In genomic region chr6:111791415-111791814, GRCh38 we compare ENCODE assay signal across 14 cellular contexts.
DNase-seq lines count a peak whose midpoint lies in the region; TF ChIP-seq lines count a peak whose summit lies in the region.
"Had no signal": no experiment of that assay in that cellular context is flagged by ENCODE, and none has a peak within 500 bp of the region (broad histone marks: within the 10 kb centered on the region; RNA-seq: fewer than 3 reads in every experiment).

No MANE protein-coding gene starts in this region.

- no peak for TF ChIP-seq CTCF in HFFc6 (IDR thresholded peaks at IDR 0.05)

- DNase-seq in CD8-positive, alpha-beta memory T cell: no peak
- DNase-seq in HFFc6 (peak; percentile 56), immature natural killer cell (no peak), NCI-H128 (lab: John Stamatoyannopoulos, UW; ENCODE audit: unreplicated experiment) (no peak), T1000 (lab: John Stamatoyannopoulos, UW) (no peak), germinal center (ENCODE audit: low spot score) (no peak)
- DNase-seq in activated naive CD8-positive, alpha-beta T cell treated with anti-CD3 and anti-CD28 coated beads for 36 hours: no peak
- no peak for DNase-seq in activated CD4-positive, CD25-positive, alpha-beta regulatory T cell treated with anti-CD3 and anti-CD28 coated beads, Interleukin-2, amount 50 U/mL, for 72 hours
- DNase-seq: activated CD4-positive, alpha-beta T cell treated with anti-CD3 and anti-CD28 coated beads, Interleukin-2, amount 50 U/mL, for 4 hours; aorta; left colon; MM.1S; spleen; trophoblast cell had no signal

- CTCF ChIA-PET in CD8-positive, alpha-beta memory T cell (lab: Charles Lee): no interaction called here

- H3K27me3 ChIP-seq in CD8-positive, alpha-beta memory T cell (ENCODE audit: insufficient read depth, low read length, poor library complexity, severe bottlenecking): no peaks in the 10 kb centered on the region
- H3K27me3 ChIP-seq: spleen had no signal

- peak overlapping the region in 7 of 8 donors; percentile 55 to 99 (median 98) for H3K27ac Mint-ChIP-seq in CD8-positive, alpha-beta memory T cell
- peak overlapping the region; percentile 46 for H3K27ac Mint-ChIP-seq in HFFc6
- peak overlapping the region; percentile 88 for H3K27ac Mint-ChIP-seq in activated naive CD8-positive, alpha-beta T cell treated with anti-CD3 and anti-CD28 coated beads for 36 hours
- H3K27ac Mint-ChIP-seq in immature natural killer cell: peak overlapping the region in 5 of 6 donors; percentile 99 to 100 (median 100)

- peaks cover 0 to 2% (median 0%) of the 10 kb centered on the region in 5 donors for H3K9me3 Mint-ChIP-seq in CD8-positive, alpha-beta memory T cell
- H3K9me3 Mint-ChIP-seq in HFFc6 (no peaks in the 10 kb centered on the region), immature natural killer cell (no peaks in the 10 kb centered on the region)
- H3K9me3 Mint-ChIP-seq in activated naive CD8-positive, alpha-beta T cell treated with anti-CD3 and anti-CD28 coated beads for 36 hours: peaks cover 1% of the 10 kb centered on the region

- H3K9me3 ChIP-seq in CD8-positive, alpha-beta memory T cell (ENCODE audit: low read length): no peaks in the 10 kb centered on the region
- H3K9me3 ChIP-seq: spleen had no signal

- H3K27me3 Mint-ChIP-seq in CD8-positive, alpha-beta memory T cell: no peaks in the 10 kb centered on the region
- H3K27me3 Mint-ChIP-seq in HFFc6 (ENCODE audit: insufficient read depth) (no peaks in the 10 kb centered on the region), immature natural killer cell (ENCODE audit: low read depth in 3 of 3) (peaks cover 9 to 20% (median 17%) of the 10 kb centered on the region in 3 donors)
- H3K27me3 Mint-ChIP-seq in activated naive CD8-positive, alpha-beta T cell treated with anti-CD3 and anti-CD28 coated beads for 36 hours: no peaks in the 10 kb centered on the region

- H3K4me1 ChIP-seq in CD8-positive, alpha-beta memory T cell (ENCODE audit: insufficient read depth, low read length): peaks cover 74% of the 10 kb centered on the region

- peaks cover 0 to 34% (median 5%) of the 10 kb centered on the region in 3 donors for H3K36me3 Mint-ChIP-seq in CD8-positive, alpha-beta memory T cell
- peaks cover 6% of the 10 kb centered on the region; the same call in 1 of the 2 replicates for H3K36me3 Mint-ChIP-seq in HFFc6 (ENCODE audit: low read depth)
- H3K36me3 Mint-ChIP-seq in activated naive CD8-positive, alpha-beta T cell treated with anti-CD3 and anti-CD28 coated beads for 36 hours: peaks cover 53% of the 10 kb centered on the region
- H3K36me3 Mint-ChIP-seq in immature natural killer cell: peaks cover 0 to 3% (median 3%) of the 10 kb centered on the region in 3 donors

- H3K4me3 Mint-ChIP-seq in CD8-positive, alpha-beta memory T cell: peak overlapping the region; percentile 89 to 100 (median 94)
- no peak overlapping the region for H3K4me3 Mint-ChIP-seq in HFFc6
- peak overlapping the region; percentile 87 for H3K4me3 Mint-ChIP-seq in activated naive CD8-positive, alpha-beta T cell treated with anti-CD3 and anti-CD28 coated beads for 36 hours
- peak overlapping the region; percentile 87 to 98 (median 92) for H3K4me3 Mint-ChIP-seq in immature natural killer cell

- peak overlapping the region; percentile 10 for H3K4me3 ChIP-seq in CD8-positive, alpha-beta memory T cell (ENCODE audit: low read length)

- H3K36me3 ChIP-seq in CD8-positive, alpha-beta memory T cell (ENCODE audit: insufficient read depth, low read length): no peaks in the 10 kb centered on the region
- H3K36me3 ChIP-seq: spleen had no signal

- POLR2A ChIA-PET in CD8-positive, alpha-beta memory T cell (lab: Charles Lee): interaction anchor here (0.6 to 2.1 kb wide), 3 partner anchors 9 to 278 kb away, joined by 3 to 6 read pairs (median 3); no protein-coding TSS in a partner anchor

- H3K4me1 Mint-ChIP-seq in CD8-positive, alpha-beta memory T cell: peaks cover 0 to 60% (median 48%) of the 10 kb centered on the region in 3 donors
- H3K4me1 Mint-ChIP-seq in HFFc6 (ENCODE audit: low read depth) (peaks cover 24% of the 10 kb centered on the region), immature natural killer cell (peaks cover under 1 to 52% of the 10 kb centered on the region in 2 donors)
- peaks cover 63% of the 10 kb centered on the region for H3K4me1 Mint-ChIP-seq in activated naive CD8-positive, alpha-beta T cell treated with anti-CD3 and anti-CD28 coated beads for 36 hours

- no peak overlapping the region for H3K27ac ChIP-seq in CD8-positive, alpha-beta memory T cell (ENCODE audit: low read depth, low read length)

Comparison
In these comparisons a context has a peak if more than half of its experiments do, and no peak if none do; other contexts are left out.
1. H3K27ac Mint-ChIP-seq: peak in every context shown above with its lines; median percentile 100 in immature natural killer cell; 98 in CD8-positive, alpha-beta memory T cell; 88 in activated naive CD8-positive, alpha-beta T cell treated with anti-CD3 and anti-CD28 coated beads for 36 hours; 46 in HFFc6.